Comparison of ENCODE assay signal across 9 cellular contexts in genomic region chr7:55574062-55574717, GRCh38. TPM values are rescaled to one million over a fixed set of nuclear protein-coding genes. Genes with fewer than 3 reads are reported as not detected.
DNase-seq lines count a peak whose midpoint lies in the region; ATAC-seq and TF ChIP-seq lines count a peak whose summit lies in the region.
"Had no signal": no experiment of that assay in that cellular context is flagged by ENCODE, and none has a peak within 500 bp of the region (broad histone marks: within the 10 kb centered on the region; RNA-seq: fewer than 3 reads in every experiment).

No MANE protein-coding gene starts in this region.

- H3K27me3 ChIP-seq in ascending aorta, result no peaks in the 10 kb centered on the region
- no peaks in the 10 kb centered on the region for H3K27me3 ChIP-seq in muscle layer of duodenum (ENCODE audit: low read depth, low read length)
- no peaks in the 10 kb centered on the region for H3K27me3 ChIP-seq in tibial artery

- H3K36me3 ChIP-seq in ascending aorta (no peaks in the 10 kb centered on the region), muscle layer of duodenum (ENCODE audit: control insufficient read depth in 1 of 2, insufficient read depth in 2 of 2, low read length in 2 of 2) (no peaks in the 10 kb centered on the region), tibial artery (no peaks in the 10 kb centered on the region)
- H3K36me3 ChIP-seq: lower lobe of right lung had no signal

- H3K27ac ChIP-seq in ascending aorta (peak overlapping the region; percentile 91 to 93), muscle layer of duodenum (ENCODE audit: low read length) (peak overlapping the region; percentile 54), tibial artery (peak overlapping the region in 1 of 2 donors; percentile 89)
- H3K27ac ChIP-seq: lower lobe of right lung had no signal

- TF ChIP-seq CTCF in ascending aorta (IDR thresholded peaks at IDR 0.05) (no peak), tibial artery (IDR thresholded peaks at IDR 0.05) (no peak)

- intact Hi-C loops in ascending aorta (cut with DNase I) (loop anchor here (5.0 to 10.0 kb wide), 9 partner anchors 49 to 819 kb away; partner anchors contain the start of genes CCT6A, LANCL2, NIPSNAP2 and PHKG1), tibial artery (cut with DNase I; ENCODE audit: low total_unique reads) (no loop called here)

- DNase-seq in CD1c-positive myeloid dendritic cell (ENCODE audit: extremely low spot score) (peak; percentile 31), KBM-7 (peak; percentile 66), ascending aorta (ENCODE audit: low spot score in 2 of 2) (no peak), tibial artery (no peak), NCI-H1694 treated with DMSO at 0.1 percent for 48 hours (lab: John Stamatoyannopoulos, UW) (no peak), SKM-1 treated with dmso at 0.1 percent for 144 hours (lab: John Stamatoyannopoulos, UW; ENCODE audit: unreplicated experiment) (no peak)
- DNase-seq: lower lobe of right lung had no signal

- ATAC-seq in GM18868 (IDR thresholded peaks at IDR 0.05; ENCODE audit: unreplicated experiment), result no peak
- ATAC-seq: lower lobe of right lung had no signal

- H3K9me3 ChIP-seq in ascending aorta, result no peaks in the 10 kb centered on the region
- H3K9me3 ChIP-seq in muscle layer of duodenum (ENCODE audit: control insufficient read depth in 1 of 2, low read length in 2 of 2), result no peaks in the 10 kb centered on the region
- H3K9me3 ChIP-seq in tibial artery, result no peaks in the 10 kb centered on the region
- H3K9me3 ChIP-seq: lower lobe of right lung had no signal

- in situ Hi-C loops in KBM-7 (cut with MboI; ENCODE audit: low pct_unique_long_range_greater_than_20kb, low sequenced_read_pairs), result no loop called here

- no peak overlapping the region for H3K4me3 ChIP-seq in ascending aorta
- H3K4me3 ChIP-seq in muscle layer of duodenum (ENCODE audit: low read depth in 1 of 2, low read length in 2 of 2), result peak overlapping the region in 1 of 2 donors; percentile 27
- no peak overlapping the region for H3K4me3 ChIP-seq in tibial artery
- H3K4me3 ChIP-seq: lower lobe of right lung had no signal

- H3K4me1 ChIP-seq in ascending aorta (peaks cover 11 to 36% of the 10 kb centered on the region in 2 donors), muscle layer of duodenum (ENCODE audit: control insufficient read depth in 1 of 2, insufficient read depth in 2 of 2, low read length in 2 of 2) (peaks cover 17 to 20% of the 10 kb centered on the region in 2 donors), tibial artery (peaks cover 5 to 45% (median 17%) of the 10 kb centered on the region in 4 donors)

RNA-seq across cellular contexts. Expression of gene VOPP1, which starts 1.9 kb away (rescaled TPM):
- 78.8 TPM for total RNA-seq in ascending aorta

Comparison
In these comparisons a context has a peak if more than half of its experiments do, and no peak if none do; other contexts are left out.
1. DNase-seq: peak in CD1c-positive myeloid dendritic cell (single experiment) and KBM-7 (single experiment); none in ascending aorta (0 of 2), tibial artery (0 of 2), NCI-H1694 treated with DMSO at 0.1 percent for 48 hours (single experiment) and SKM-1 treated with dmso at 0.1 percent for 144 hours (single experiment).